ENCODE assay signal across 2 cellular contexts in genomic region chr2:23111263-23111662, GRCh38.
A peak's percentile ranks its signal among the peaks of the same experiment; 100 is the strongest.
TF ChIP-seq lines count a peak whose summit lies in the region.

No MANE protein-coding gene starts in this region.

TF ChIP-seq in liver, 16 proteins besides CTCF, POLR2A, EP300 and RAD21 (continued from another document):
- peak; percentile 26 for TF ChIP-seq SP1 (IDR thresholded peaks at IDR 0.05)
- peak in 1 of 2 donors; percentile 43 for TF ChIP-seq RXRA (IDR thresholded peaks at IDR 0.05)
- TF ChIP-seq HNF4A (conservative IDR thresholded peaks at IDR 0.05), result peak; percentile 53 to 64
- no peak for TF ChIP-seq EGR1 (IDR thresholded peaks at IDR 0.05; ENCODE audit: low read depth in 2 of 2)
- TF ChIP-seq FOXA2 (IDR thresholded peaks at IDR 0.05), result no peak
- TF ChIP-seq HNF4G (IDR thresholded peaks at IDR 0.05), result no peak
- TF ChIP-seq JUND (IDR thresholded peaks at IDR 0.05), result no peak
- TF ChIP-seq YY1 (IDR thresholded peaks at IDR 0.05), result peak; percentile 40
- TF ChIP-seq REST (IDR thresholded peaks at IDR 0.05), result no peak
- no peak for TF ChIP-seq FOXA1 (IDR thresholded peaks at IDR 0.05)
- no peak for TF ChIP-seq TAF1 (conservative IDR thresholded peaks at IDR 0.05)

TF ChIP-seq in HepG2, 621 proteins besides CTCF, POLR2A, EP300 and RAD21 (continued from another document):
- TF ChIP-seq AKNA (CRISPR knock-in tag; IDR thresholded peaks at IDR 0.05; ENCODE audit: borderline replicate concordance) (no peak), HHEX (CRISPR knock-in tag; IDR thresholded peaks at IDR 0.05) (no peak), ONECUT2 (CRISPR knock-in tag; IDR thresholded peaks at IDR 0.05) (no peak), HOXA7 (CRISPR knock-in tag; IDR thresholded peaks at IDR 0.05) (no peak), ZNF275 (CRISPR knock-in tag; IDR thresholded peaks at IDR 0.05; ENCODE audit: borderline replicate concordance) (no peak), NR2F2 (IDR thresholded peaks at IDR 0.05; ENCODE audit: borderline replicate concordance, low read depth) (no peak), USF2 (IDR thresholded peaks at IDR 0.05; ENCODE audit: low read depth, low read length) (no peak), USF2 (CRISPR knock-in tag; IDR thresholded peaks at IDR 0.05; ENCODE audit: borderline replicate concordance) (no peak), HDAC2 (CRISPR knock-in tag; IDR thresholded peaks at IDR 0.05) (no peak), NFYB (CRISPR knock-in tag; IDR thresholded peaks at IDR 0.05) (no peak), CSRNP1 (CRISPR knock-in tag; IDR thresholded peaks at IDR 0.05) (no peak), NFATC3 (CRISPR knock-in tag; IDR thresholded peaks at IDR 0.05) (no peak), ZSCAN5A (CRISPR knock-in tag; IDR thresholded peaks at IDR 0.05; ENCODE audit: borderline replicate concordance) (no peak)
